ENCODE assay signal across 22 cellular contexts in the genomic region with DNA sequence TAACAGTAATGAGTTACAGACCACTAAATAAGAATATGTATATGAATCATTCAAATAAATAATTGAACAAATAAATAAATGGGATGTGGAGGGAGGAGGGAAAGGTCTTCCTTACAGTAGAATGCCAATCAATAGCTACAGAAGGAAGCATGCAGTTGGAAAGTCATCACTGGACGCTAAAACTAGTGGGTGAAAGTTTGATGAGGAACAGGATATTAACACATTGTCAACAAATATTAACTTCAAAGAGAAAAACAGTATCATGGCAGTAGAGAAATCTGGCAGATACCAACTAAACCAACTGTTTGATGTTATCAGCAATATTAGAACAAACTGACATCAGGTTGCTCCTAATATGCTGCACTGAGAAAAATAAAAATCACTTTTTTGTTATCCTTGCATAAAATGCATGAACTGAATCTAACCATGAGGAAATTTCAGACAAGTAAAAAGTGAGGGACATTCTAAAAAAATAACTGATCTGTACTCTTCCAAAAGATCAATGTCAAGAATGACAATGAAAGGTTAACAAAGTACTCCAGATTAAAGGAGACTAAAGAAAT.
"Had no signal": no experiment of that assay in that cellular context is flagged by ENCODE, and none has a peak within 500 bp of the region (broad histone marks: within the 10 kb centered on the region; RNA-seq: fewer than 3 reads in every experiment).

No MANE protein-coding gene starts in this region.

- H3K27me3 Mint-ChIP-seq: activated naive CD8-positive, alpha-beta T cell treated with anti-CD3 and anti-CD28 coated beads, Interleukin-2, amount 10 ng/mL, durations not matched to agents 7 days and 5 days; stimulated activated naive B cell treated with anti-CD40 and anti-IgM and Interleukin-4, amounts not matched to agents 10 μg/mL and 1 μg/mL and 100 μg/mL, for 72 hours had no signal

- H3K4me3 ChIP-seq: coronary artery, gastroesophageal sphincter, neural progenitor cell, sigmoid colon, smooth muscle cell, transverse colon, uterus had no signal

- H3K9me3 Mint-ChIP-seq: activated naive CD8-positive, alpha-beta T cell treated with anti-CD3 and anti-CD28 coated beads, Interleukin-2, amount 10 ng/mL, durations not matched to agents 7 days and 5 days; endodermal cell; neural progenitor cell; stimulated activated naive B cell treated with anti-CD40 and anti-IgM and Interleukin-4, amounts not matched to agents 10 μg/mL and 1 μg/mL and 100 μg/mL, for 72 hours; WTC11 had no signal

- H3K36me3 Mint-ChIP-seq: neural progenitor cell, WTC11 had no signal

- H3K4me3 Mint-ChIP-seq: endodermal cell, neural progenitor cell, WTC11 had no signal

- H3K9me3 ChIP-seq: gastroesophageal sphincter, sigmoid colon, transverse colon, uterus had no signal

- ATAC-seq: gastroesophageal sphincter; stimulated activated naive B cell treated with anti-CD40 and anti-IgM and Interleukin-4, amounts not matched to agents 10 μg/mL and 1 μg/mL and 100 μg/mL, for 72 hours; WTC11 had no signal

- DNase-seq: activated naive CD8-positive, alpha-beta T cell treated with anti-CD3 and anti-CD28 coated beads, Interleukin-2, amount 10 ng/mL, durations not matched to agents 7 days and 5 days; activated T-cell treated with anti-CD3 and anti-CD28 coated beads, Interleukin-2, amount 50 U/mL, for 1 hour; amygdala; cerebellar nuclear complex; endodermal cell; head of caudate nucleus; hypothalamus; midbrain; posterior cingulate gyrus; retina; sigmoid colon; stimulated activated CD4-positive, alpha-beta T cell treated with anti-CD3 and anti-CD28 coated beads, Interleukin-15, amount 100 ng/mL, for 24 hours; stimulated activated naive B cell treated with anti-CD40 and anti-IgM and Interleukin-4, amounts not matched to agents 10 μg/mL and 1 μg/mL and 100 μg/mL, for 72 hours; T-helper 9 cell; transverse colon; uterus had no signal

- H3K27me3 ChIP-seq: gastroesophageal sphincter, neural progenitor cell, sigmoid colon, transverse colon, uterus had no signal

- H3K27ac Mint-ChIP-seq: endodermal cell; neural progenitor cell; stimulated activated naive B cell treated with anti-CD40 and anti-IgM and Interleukin-4, amounts not matched to agents 10 μg/mL and 1 μg/mL and 100 μg/mL, for 72 hours; WTC11 had no signal

- H3K4me1 Mint-ChIP-seq: neural progenitor cell had no signal

- H3K27ac ChIP-seq: coronary artery, epithelial cell of prostate, gastroesophageal sphincter, neural progenitor cell, sigmoid colon, transverse colon, uterus had no signal
